In the genomic region with DNA sequence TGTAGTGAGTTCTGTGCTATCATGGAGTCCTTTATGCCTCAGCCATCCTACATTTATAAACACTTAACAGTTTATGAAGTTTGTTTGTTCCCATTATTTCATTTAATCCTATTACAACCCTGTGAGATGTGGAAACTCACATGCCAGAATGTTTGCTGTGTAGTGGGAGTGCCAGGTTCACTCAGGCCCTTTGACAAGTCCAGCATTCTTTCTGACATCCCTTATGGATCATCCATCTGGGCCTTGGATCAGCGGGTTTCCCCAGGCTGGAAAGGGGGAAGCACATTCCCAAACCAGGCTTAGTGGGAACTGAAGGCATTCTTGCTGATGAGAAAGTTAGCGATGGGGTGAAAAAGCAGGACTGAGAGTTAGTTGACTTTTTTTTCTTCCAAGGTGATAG, we compare ENCODE assay signal across 1 cellular context.
TF ChIP-seq lines count a peak whose summit lies in the region.

No MANE protein-coding gene starts in this region.

TF ChIP-seq in H1, 55 proteins besides CTCF, POLR2A, EP300 and RAD21:
- TF ChIP-seq BCL11A (IDR thresholded peaks at IDR 0.05; ENCODE audit: low read depth in 2 of 2, low read length in 2 of 2) (no peak), BACH1 (IDR thresholded peaks at IDR 0.05; ENCODE audit: low read length) (no peak), GABPA (IDR thresholded peaks at IDR 0.05; ENCODE audit: borderline replicate concordance, insufficient read depth, low read length) (no peak), GTF2F1 (IDR thresholded peaks at IDR 0.05; ENCODE audit: borderline replicate concordance, low read depth, low read length) (no peak), CBX5 (IDR thresholded peaks at IDR 0.05; ENCODE audit: low read depth, low read length) (no peak), EZH2 (IDR thresholded peaks at IDR 0.05; ENCODE audit: low read depth, low read length, severe bottlenecking) (no peak), SIN3A (conservative IDR thresholded peaks at IDR 0.05 in 1 of 2, IDR thresholded peaks at IDR 0.05 in 1 of 2; ENCODE audit: low read depth in 1 of 2, low read length in 2 of 2) (no peak), ZNF274 (IDR thresholded peaks at IDR 0.05; ENCODE audit: borderline replicate concordance, extremely low read depth, low read length) (no peak), KDM5A (IDR thresholded peaks at IDR 0.05; ENCODE audit: low read length) (no peak), SP4 (IDR thresholded peaks at IDR 0.05; ENCODE audit: low read length) (no peak), SP1 (IDR thresholded peaks at IDR 0.05; ENCODE audit: low read depth, low read length) (no peak), TEAD4 (IDR thresholded peaks at IDR 0.05; ENCODE audit: low read depth, low read length) (no peak), CBX8 (IDR thresholded peaks at IDR 0.05; ENCODE audit: borderline replicate concordance, low read depth, low read length) (no peak), CREB1 (IDR thresholded peaks at IDR 0.05) (no peak), POU5F1 (IDR thresholded peaks at IDR 0.05; ENCODE audit: low read depth, low read length) (no peak), SAP30 (IDR thresholded peaks at IDR 0.05; ENCODE audit: insufficient read depth, insufficient replicate concordance, low read length) (no peak), SUZ12 (IDR thresholded peaks at IDR 0.05; ENCODE audit: low read length) (no peak)
- TF ChIP-seq, protein P1, sequence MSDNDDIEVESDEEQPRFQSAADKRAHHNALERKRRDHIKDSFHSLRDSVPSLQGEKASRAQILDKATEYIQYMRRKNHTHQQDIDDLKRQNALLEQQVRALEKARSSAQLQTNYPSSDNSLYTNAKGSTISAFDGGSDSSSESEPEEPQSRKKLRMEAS (IDR thresholded peaks at IDR 0.05): no peak
- TF ChIP-seq, protein P2, sequence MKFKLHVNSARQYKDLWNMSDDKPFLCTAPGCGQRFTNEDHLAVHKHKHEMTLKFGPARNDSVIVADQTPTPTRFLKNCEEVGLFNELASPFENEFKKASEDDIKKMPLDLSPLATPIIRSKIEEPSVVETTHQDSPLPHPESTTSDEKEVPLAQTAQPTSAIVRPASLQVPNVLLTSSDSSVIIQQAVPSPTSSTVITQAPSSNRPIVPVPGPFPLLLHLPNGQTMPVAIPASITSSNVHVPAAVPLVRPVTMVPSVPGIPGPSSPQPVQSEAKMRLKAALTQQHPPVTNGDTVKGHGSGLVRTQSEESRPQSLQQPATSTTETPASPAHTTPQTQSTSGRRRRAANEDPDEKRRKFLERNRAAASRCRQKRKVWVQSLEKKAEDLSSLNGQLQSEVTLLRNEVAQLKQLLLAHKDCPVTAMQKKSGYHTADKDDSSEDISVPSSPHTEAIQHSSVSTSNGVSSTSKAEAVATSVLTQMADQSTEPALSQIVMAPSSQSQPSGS (IDR thresholded peaks at IDR 0.05; ENCODE audit: low read length): no peak
- TF ChIP-seq, protein P3, sequence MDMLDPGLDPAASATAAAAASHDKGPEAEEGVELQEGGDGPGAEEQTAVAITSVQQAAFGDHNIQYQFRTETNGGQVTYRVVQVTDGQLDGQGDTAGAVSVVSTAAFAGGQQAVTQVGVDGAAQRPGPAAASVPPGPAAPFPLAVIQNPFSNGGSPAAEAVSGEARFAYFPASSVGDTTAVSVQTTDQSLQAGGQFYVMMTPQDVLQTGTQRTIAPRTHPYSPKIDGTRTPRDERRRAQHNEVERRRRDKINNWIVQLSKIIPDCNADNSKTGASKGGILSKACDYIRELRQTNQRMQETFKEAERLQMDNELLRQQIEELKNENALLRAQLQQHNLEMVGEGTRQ (IDR thresholded peaks at IDR 0.05; ENCODE audit: low read length): no peak
